In the genomic region with DNA sequence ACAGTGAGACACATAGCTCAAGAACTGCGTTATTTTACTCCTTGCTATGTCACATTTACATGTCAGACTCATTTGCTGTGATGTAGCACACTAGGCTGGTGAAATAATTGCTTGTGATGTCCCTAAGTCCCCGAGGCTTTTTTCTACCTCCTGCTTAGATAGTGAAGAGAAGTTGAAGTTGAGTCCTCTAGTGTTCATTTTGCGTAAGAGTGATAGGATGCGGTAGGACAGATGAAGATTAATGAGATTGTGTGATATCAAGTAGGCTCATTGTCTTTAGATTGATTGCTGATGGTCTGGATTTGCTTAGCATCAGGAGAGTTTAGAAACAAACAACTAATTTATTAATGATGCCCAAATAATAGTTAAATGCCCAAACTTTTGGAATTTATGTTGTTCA, we compare ENCODE assay signal across 11 cellular contexts.
DNase-seq lines count a peak whose midpoint lies in the region; ATAC-seq and TF ChIP-seq lines count a peak whose summit lies in the region.
"Had no signal": no experiment of that assay in that cellular context is flagged by ENCODE, and none has a peak within 500 bp of the region (broad histone marks: within the 10 kb centered on the region; RNA-seq: fewer than 3 reads in every experiment).

No MANE protein-coding gene starts in this region.

- no peaks in the 10 kb centered on the region for H3K79me2 ChIP-seq in GM23338 (replicated peaks; ENCODE audit: insufficient read depth)
- H3K79me2 ChIP-seq in osteoblast (ENCODE audit: insufficient read depth, low read length): no peaks in the 10 kb centered on the region

- no peaks in the 10 kb centered on the region for H3K36me3 ChIP-seq in GM23338 (ENCODE audit: insufficient read depth)
- H3K36me3 ChIP-seq in osteoblast (ENCODE audit: insufficient read depth, low read length): no peaks in the 10 kb centered on the region

- H3K27me3 ChIP-seq in GM23338 (ENCODE audit: insufficient read depth) (no peaks in the 10 kb centered on the region), osteoblast (ENCODE audit: insufficient read depth, low read length) (no peaks in the 10 kb centered on the region)

- no peak overlapping the region for H3K4me3 Mint-ChIP-seq in GM23338
- H3K4me3 Mint-ChIP-seq: effector memory CD8-positive, alpha-beta T cell; memory B cell had no signal

- peaks cover under 1% of the 10 kb centered on the region for H3K27me3 Mint-ChIP-seq in GM23338 (ENCODE audit: insufficient read depth, low read depth, poor library complexity)
- H3K27me3 Mint-ChIP-seq: effector memory CD8-positive, alpha-beta T cell; memory B cell had no signal

- 0 out of 2 replicates have a peak overlapping the region, but pooled peaks have one; percentile 6 for H3K27ac Mint-ChIP-seq in GM23338
- H3K27ac Mint-ChIP-seq: effector memory CD8-positive, alpha-beta T cell; memory B cell had no signal

- H4K20me1 ChIP-seq in GM23338 (replicated peaks; ENCODE audit: insufficient read depth) (no peaks in the 10 kb centered on the region), osteoblast (ENCODE audit: insufficient read depth, low read length) (no peaks in the 10 kb centered on the region)

- H3K27ac ChIP-seq in GM23338 (ENCODE audit: low read depth): no peak overlapping the region
- H3K27ac ChIP-seq in osteoblast (ENCODE audit: low read depth, low read length): no peak overlapping the region

- no peaks in the 10 kb centered on the region for H3K9me3 Mint-ChIP-seq in GM23338
- H3K9me3 Mint-ChIP-seq: effector memory CD8-positive, alpha-beta T cell; memory B cell had no signal

- H3K36me3 Mint-ChIP-seq in GM23338 (ENCODE audit: low read depth): peaks cover 15% of the 10 kb centered on the region

- H3K4me1 ChIP-seq in GM23338 (ENCODE audit: insufficient read depth): no peaks in the 10 kb centered on the region
- H3K4me1 ChIP-seq in osteoblast (ENCODE audit: insufficient read depth, low read length): no peaks in the 10 kb centered on the region

- H3K4me2 ChIP-seq in GM23338 (no peak overlapping the region), osteoblast (ENCODE audit: insufficient read depth, low read length) (no peak overlapping the region)

- H3K9me3 ChIP-seq in osteoblast (ENCODE audit: low read depth, low read length): no peaks in the 10 kb centered on the region

- H3K9me2 ChIP-seq in GM23338 (ENCODE audit: insufficient read depth): no peaks in the 10 kb centered on the region

- ATAC-seq in GM23338 (peak; percentile 85), HG03175 (IDR thresholded peaks at IDR 0.05; ENCODE audit: unreplicated experiment) (no peak), HG02981 (IDR thresholded peaks at IDR 0.05; ENCODE audit: unreplicated experiment) (no peak)
- ATAC-seq: effector memory CD8-positive, alpha-beta T cell had no signal

- no peaks in the 10 kb centered on the region for H3F3A ChIP-seq in GM23338 (replicated peaks; ENCODE audit: low read depth)

- H3K4me3 ChIP-seq in GM23338 (no peak overlapping the region), choroid plexus epithelial cell (ENCODE audit: low read depth, low read length) (no peak overlapping the region), osteoblast (ENCODE audit: insufficient read depth, low read length) (no peak overlapping the region)

- no peaks in the 10 kb centered on the region for H3K4me1 Mint-ChIP-seq in GM23338
- H3K4me1 Mint-ChIP-seq: memory B cell had no signal

- peak; percentile 87 to 88 for TF ChIP-seq CTCF in GM23338 (conservative IDR thresholded peaks at IDR 0.05; ENCODE audit: low read depth in 2 of 2)
- peak; percentile 59 for TF ChIP-seq CTCF in choroid plexus epithelial cell (conservative IDR thresholded peaks at IDR 0.05; ENCODE audit: low read depth, low read length)
- TF ChIP-seq CTCF in osteoblast (IDR thresholded peaks at IDR 0.05; ENCODE audit: extremely low read depth, low read depth, low read length): peak; percentile 31

- DNase-seq in GM23338 (ENCODE audit: low spot score) (peak; percentile 84), NCI-H524 treated with DMSO at 0.1 percent for 48 hours (lab: John Stamatoyannopoulos, UW) (peak; percentile 9), choroid plexus epithelial cell (ENCODE audit: low read depth) (peak; percentile 60), osteoblast (ENCODE audit: insufficient read length, low spot score, missing footprints) (no peak), retina (no peak)
- DNase-seq: activated effector memory CD4-positive, alpha-beta T cell treated with Interleukin-2 at 50 U/mL for 16 hours; effector memory CD8-positive, alpha-beta T cell; T1000 had no signal

- H2AFZ ChIP-seq in GM23338 (no peak overlapping the region), osteoblast (ENCODE audit: low read length) (no peak overlapping the region)

TF ChIP-seq in GM23338, 12 proteins besides CTCF, POLR2A, EP300 and RAD21 (continues in another document):
- TF ChIP-seq, protein P1, sequence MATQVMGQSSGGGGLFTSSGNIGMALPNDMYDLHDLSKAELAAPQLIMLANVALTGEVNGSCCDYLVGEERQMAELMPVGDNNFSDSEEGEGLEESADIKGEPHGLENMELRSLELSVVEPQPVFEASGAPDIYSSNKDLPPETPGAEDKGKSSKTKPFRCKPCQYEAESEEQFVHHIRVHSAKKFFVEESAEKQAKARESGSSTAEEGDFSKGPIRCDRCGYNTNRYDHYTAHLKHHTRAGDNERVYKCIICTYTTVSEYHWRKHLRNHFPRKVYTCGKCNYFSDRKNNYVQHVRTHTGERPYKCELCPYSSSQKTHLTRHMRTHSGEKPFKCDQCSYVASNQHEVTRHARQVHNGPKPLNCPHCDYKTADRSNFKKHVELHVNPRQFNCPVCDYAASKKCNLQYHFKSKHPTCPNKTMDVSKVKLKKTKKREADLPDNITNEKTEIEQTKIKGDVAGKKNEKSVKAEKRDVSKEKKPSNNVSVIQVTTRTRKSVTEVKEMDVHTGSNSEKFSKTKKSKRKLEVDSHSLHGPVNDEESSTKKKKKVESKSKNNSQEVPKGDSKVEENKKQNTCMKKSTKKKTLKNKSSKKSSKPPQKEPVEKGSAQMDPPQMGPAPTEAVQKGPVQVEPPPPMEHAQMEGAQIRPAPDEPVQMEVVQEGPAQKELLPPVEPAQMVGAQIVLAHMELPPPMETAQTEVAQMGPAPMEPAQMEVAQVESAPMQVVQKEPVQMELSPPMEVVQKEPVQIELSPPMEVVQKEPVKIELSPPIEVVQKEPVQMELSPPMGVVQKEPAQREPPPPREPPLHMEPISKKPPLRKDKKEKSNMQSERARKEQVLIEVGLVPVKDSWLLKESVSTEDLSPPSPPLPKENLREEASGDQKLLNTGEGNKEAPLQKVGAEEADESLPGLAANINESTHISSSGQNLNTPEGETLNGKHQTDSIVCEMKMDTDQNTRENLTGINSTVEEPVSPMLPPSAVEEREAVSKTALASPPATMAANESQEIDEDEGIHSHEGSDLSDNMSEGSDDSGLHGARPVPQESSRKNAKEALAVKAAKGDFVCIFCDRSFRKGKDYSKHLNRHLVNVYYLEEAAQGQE (IDR thresholded peaks at IDR 0.05; ENCODE audit: unreplicated experiment): no peak
- TF ChIP-seq POLR2AphosphoS5 (IDR thresholded peaks at IDR 0.05; ENCODE audit: low read depth): no peak

Comparison
In these comparisons a context has a peak if more than half of its experiments do, and no peak if none do; other contexts are left out.
1. DNase-seq: peak in GM23338 (single experiment), NCI-H524 treated with DMSO at 0.1 percent for 48 hours (single experiment) and choroid plexus epithelial cell (single experiment); none in osteoblast (single experiment) and retina (single experiment).
2. CTCF ChIP-seq: peak in every context shown above with its lines; median percentile 88 in GM23338; 59 in choroid plexus epithelial cell; 31 in osteoblast.